Comparison of ENCODE assay signal across 13 cellular contexts in genomic region chr14:61460063-61460462, GRCh38.
"Had no signal": no experiment of that assay in that cellular context is flagged by ENCODE, and none has a peak within 500 bp of the region (broad histone marks: within the 10 kb centered on the region; RNA-seq: fewer than 3 reads in every experiment).

No MANE protein-coding gene starts in this region.

- H3K4me1 ChIP-seq: gastrocnemius medialis, suprapubic skin had no signal

- DNase-seq: activated CD4-positive, CD25-positive, alpha-beta regulatory T cell treated with anti-CD3 and anti-CD28 coated beads, Interleukin-2, amount 50 U/mL, for 72 hours; activated T-cell treated with anti-CD3 and anti-CD28 coated beads, Interleukin-2, amount 50 U/mL, for 1 hour; effector CD4-positive, alpha-beta T cell; gastrocnemius medialis; left ventricle myocardium superior; mesendoderm; SIG-M5; stimulated activated CD4-positive, alpha-beta T cell treated with anti-CD3 and anti-CD28 coated beads, Interleukin-12 subunit alpha, Interleukin-12 subunit beta, amount 100 ng/mL, for 4 hours; stimulated activated naive CD4-positive, alpha-beta T cell; T-helper 9 cell had no signal

- H3K27ac ChIP-seq: coronary artery, suprapubic skin had no signal

- ATAC-seq: gastrocnemius medialis, left ventricle myocardium superior had no signal

- H3K4me3 Mint-ChIP-seq: type B pancreatic cell had no signal

- H3K9me3 Mint-ChIP-seq: type B pancreatic cell had no signal

- H3K9me3 ChIP-seq: gastrocnemius medialis, suprapubic skin had no signal

- H3K4me3 ChIP-seq: coronary artery, gastrocnemius medialis, suprapubic skin had no signal

- H3K27me3 Mint-ChIP-seq: type B pancreatic cell had no signal

- H3K27me3 ChIP-seq: gastrocnemius medialis, suprapubic skin had no signal
